In the genomic region with DNA sequence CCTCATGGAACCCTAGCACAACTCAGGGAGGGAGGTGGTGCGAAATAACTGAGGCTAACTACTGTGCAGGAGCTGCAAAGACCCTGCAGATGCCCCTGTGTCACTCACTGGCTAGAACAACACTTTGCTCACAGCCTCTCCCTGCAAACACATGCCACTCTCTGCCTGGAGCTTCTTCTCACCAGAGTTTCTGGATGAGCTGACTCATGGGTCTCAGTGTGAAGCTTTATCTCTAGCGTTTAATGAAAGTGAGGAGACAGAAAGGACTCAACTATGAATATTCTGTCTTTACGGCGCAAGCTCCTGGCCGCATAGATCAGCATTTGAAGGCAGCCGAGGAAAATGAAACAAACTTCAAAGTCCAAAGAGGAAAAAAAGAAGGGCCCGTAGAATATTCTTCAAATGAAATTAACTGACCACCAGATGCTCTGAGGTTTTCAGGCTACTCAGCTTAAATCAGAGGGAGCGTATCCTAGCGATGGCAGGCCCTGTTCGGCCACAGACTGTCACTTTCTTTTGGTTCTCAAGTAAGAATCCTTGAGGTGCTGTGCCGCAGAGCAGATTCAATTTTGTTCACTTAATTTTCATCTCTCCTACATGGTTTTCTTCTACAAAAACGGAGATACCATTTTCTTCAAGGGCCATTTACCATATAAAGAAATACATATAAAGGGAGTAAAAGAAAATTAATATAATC, we compare ENCODE assay signal across 28 cellular contexts.
"Had no signal": no experiment of that assay in that cellular context is flagged by ENCODE, and none has a peak within 500 bp of the region (broad histone marks: within the 10 kb centered on the region; RNA-seq: fewer than 3 reads in every experiment).

No MANE protein-coding gene starts in this region.

- H3K4me1 Mint-ChIP-seq: activated CD4-positive, alpha-beta T cell treated with anti-CD3 and anti-CD28 coated beads, Interleukin-2, amount 10 ng/mL, durations not matched to agents 7 days and 5 days; activated naive CD4-positive, alpha-beta T cell treated with anti-CD3 and anti-CD28 coated beads, Interleukin-2, amount 50 U/mL, for 24 hours; immature natural killer cell; natural killer cell; stimulated activated memory B cell treated with anti-CD40 and anti-IgM and Interleukin-4, amounts not matched to agents 10 μg/mL and 1 μg/mL and 100 μg/mL, for 72 hours; T-cell had no signal

- H3K4me3 Mint-ChIP-seq: activated CD4-positive, alpha-beta T cell treated with anti-CD3 and anti-CD28 coated beads, Interleukin-2, amount 10 ng/mL, durations not matched to agents 7 days and 5 days; activated CD8-positive, alpha-beta T cell treated with anti-CD3 and anti-CD28 coated beads for 36 hours; activated naive CD4-positive, alpha-beta T cell treated with anti-CD3 and anti-CD28 coated beads, Interleukin-2, amount 50 U/mL, for 24 hours; activated T-helper 1 cell treated with anti-CD3 and anti-CD28 coated beads, Interleukin-12 subunit alpha, Interleukin-12 subunit beta, Interleukin-2, Interleukin-4 antibody, amounts not matched to agents 30 ng/mL and 10 ng/mL and 1 ng/mL, durations not matched to agents 14 hours and 24 hours and 36 hours; immature natural killer cell; natural killer cell; stimulated activated memory B cell treated with anti-CD40 and anti-IgM and Interleukin-4, amounts not matched to agents 10 μg/mL and 1 μg/mL and 100 μg/mL, for 72 hours; T-cell; T-helper 2 cell treated with Interferon-gamma antibody and Interleukin-4, amounts not matched to agents 5 μg/mL and 100 μg/mL, for 36 hours had no signal

- H3K27ac ChIP-seq: ascending aorta, heart left ventricle, lower lobe of right lung, neutrophil, pancreas, right lobe of liver, skin epidermis, stomach, transverse colon, uterus, WERI-Rb-1 had no signal

- H3K36me3 ChIP-seq: ascending aorta, heart left ventricle, lower lobe of right lung, neutrophil, pancreas, right lobe of liver, stomach, transverse colon, uterus, WERI-Rb-1 had no signal

- H3K27me3 ChIP-seq: ascending aorta, heart left ventricle, neutrophil, pancreas, right lobe of liver, stomach, transverse colon, uterus had no signal

- DNase-seq: activated CD4-positive, alpha-beta T cell treated with anti-CD3 and anti-CD28 coated beads, Interleukin-2, amount 10 ng/mL, durations not matched to agents 7 days and 5 days; activated CD4-positive, CD25-positive, alpha-beta regulatory T cell treated with anti-CD3 and anti-CD28 coated beads, Interleukin-2, amount 50 U/mL, for 72 hours; activated CD8-positive, alpha-beta T cell treated with anti-CD3 and anti-CD28 coated beads for 36 hours; activated gamma-delta T cell; central memory CD4-positive, alpha-beta T cell; effector memory CD4-positive, alpha-beta T cell; heart left ventricle; immature natural killer cell; lower lobe of right lung; midbrain; natural killer cell; pancreas; right lobe of liver; stimulated activated CD4-positive, alpha-beta T cell treated with anti-CD3 and anti-CD28 coated beads, Interleukin-2, amount 100 ng/mL, for 24 hours; stomach; T-cell; transverse colon; uterus; WERI-Rb-1 had no signal

- H3K4me3 ChIP-seq: ascending aorta, heart left ventricle, lower lobe of right lung, pancreas, right lobe of liver, skin epidermis, stomach, transverse colon, uterus had no signal

- H3K36me3 Mint-ChIP-seq: activated naive CD4-positive, alpha-beta T cell treated with anti-CD3 and anti-CD28 coated beads, Interleukin-2, amount 50 U/mL, for 24 hours; immature natural killer cell; natural killer cell; stimulated activated memory B cell treated with anti-CD40 and anti-IgM and Interleukin-4, amounts not matched to agents 10 μg/mL and 1 μg/mL and 100 μg/mL, for 72 hours; T-cell had no signal

- ATAC-seq: activated CD8-positive, alpha-beta T cell treated with anti-CD3 and anti-CD28 coated beads for 36 hours; esophagus mucosa; heart left ventricle; left lobe of liver; lower lobe of right lung; natural killer cell; pancreas; right lobe of liver; stimulated activated memory B cell treated with anti-CD40 and anti-IgM and Interleukin-4, amounts not matched to agents 10 μg/mL and 1 μg/mL and 100 μg/mL, for 72 hours; T-cell had no signal

- H3K27ac Mint-ChIP-seq: activated CD4-positive, alpha-beta T cell treated with anti-CD3 and anti-CD28 coated beads, Interleukin-2, amount 10 ng/mL, durations not matched to agents 7 days and 5 days; activated CD8-positive, alpha-beta T cell treated with anti-CD3 and anti-CD28 coated beads for 36 hours; activated naive CD4-positive, alpha-beta T cell treated with anti-CD3 and anti-CD28 coated beads, Interleukin-2, amount 50 U/mL, for 24 hours; activated T-helper 1 cell treated with anti-CD3 and anti-CD28 coated beads, Interleukin-12 subunit alpha, Interleukin-12 subunit beta, Interleukin-2, Interleukin-4 antibody, amounts not matched to agents 30 ng/mL and 10 ng/mL and 1 ng/mL, durations not matched to agents 14 hours and 24 hours and 36 hours; immature natural killer cell; natural killer cell; stimulated activated memory B cell treated with anti-CD40 and anti-IgM and Interleukin-4, amounts not matched to agents 10 μg/mL and 1 μg/mL and 100 μg/mL, for 72 hours; T-cell; T-helper 2 cell treated with Interferon-gamma antibody and Interleukin-4, amounts not matched to agents 5 μg/mL and 100 μg/mL, for 36 hours had no signal

- H3K4me1 ChIP-seq: ascending aorta, heart left ventricle, lower lobe of right lung, pancreas, right lobe of liver, stomach, transverse colon, uterus had no signal

- H3K9me3 Mint-ChIP-seq: activated CD4-positive, alpha-beta T cell treated with anti-CD3 and anti-CD28 coated beads, Interleukin-2, amount 10 ng/mL, durations not matched to agents 7 days and 5 days; activated naive CD4-positive, alpha-beta T cell treated with anti-CD3 and anti-CD28 coated beads, Interleukin-2, amount 50 U/mL, for 24 hours had no signal

- H3K27me3 Mint-ChIP-seq: activated CD4-positive, alpha-beta T cell treated with anti-CD3 and anti-CD28 coated beads, Interleukin-2, amount 10 ng/mL, durations not matched to agents 7 days and 5 days; activated CD8-positive, alpha-beta T cell treated with anti-CD3 and anti-CD28 coated beads for 36 hours; activated naive CD4-positive, alpha-beta T cell treated with anti-CD3 and anti-CD28 coated beads, Interleukin-2, amount 50 U/mL, for 24 hours; stimulated activated memory B cell treated with anti-CD40 and anti-IgM and Interleukin-4, amounts not matched to agents 10 μg/mL and 1 μg/mL and 100 μg/mL, for 72 hours; T-cell had no signal

- H3K9me3 ChIP-seq: ascending aorta, lower lobe of right lung, neutrophil, pancreas, right lobe of liver, stomach, transverse colon, uterus had no signal
